25 cellular contexts compared by ENCODE assay signal in genomic region chrX:149908308-149908707, GRCh38. TPM values are rescaled to one million over a fixed set of nuclear protein-coding genes. Genes with fewer than 3 reads are reported as not detected.
DNase-seq lines count a peak whose midpoint lies in the region; ATAC-seq and TF ChIP-seq lines count a peak whose summit lies in the region.
"Had no signal": no experiment of that assay in that cellular context is flagged by ENCODE, and none has a peak within 500 bp of the region (broad histone marks: within the 10 kb centered on the region; RNA-seq: fewer than 3 reads in every experiment).

No MANE protein-coding gene starts in this region.

- ATAC-seq in GM18861 (IDR thresholded peaks at IDR 0.05; ENCODE audit: unreplicated experiment), result peak; percentile 50
- peak; percentile 51 for ATAC-seq in GM21526 (IDR thresholded peaks at IDR 0.05; ENCODE audit: low FRiP score, unreplicated experiment)
- peak; percentile 46 for ATAC-seq in HG02981 (IDR thresholded peaks at IDR 0.05; ENCODE audit: unreplicated experiment)

- no peaks in the 10 kb centered on the region for H3K79me2 ChIP-seq in MM.1S (ENCODE audit: low read length)

- TF ChIP-seq CTCF in MM.1S (IDR thresholded peaks at IDR 0.05; ENCODE audit: low read length), result no peak

- no peaks in the 10 kb centered on the region for H3K9me2 ChIP-seq in MM.1S (replicated peaks; ENCODE audit: insufficient read depth, low read length)

- DNase-seq in MM.1S (peak; percentile 15), NCI-H526 treated with DMSO at 0.1 percent for 48 hours (lab: John Stamatoyannopoulos, UW) (no peak), substantia nigra (lab: John Stamatoyannopoulos, UW) (no peak)
- DNase-seq in activated T-cell treated with anti-CD3 and anti-CD28 coated beads, Interleukin-2, amount 50 U/mL, for 24 hours, result no peak
- DNase-seq in activated T-helper 1 cell treated with anti-CD3 and anti-CD28 coated beads, Interleukin-12 subunit alpha, Interleukin-12 subunit beta, Interleukin-2, Interleukin-4 antibody, amounts not matched to agents 30 ng/mL and 10 ng/mL and 1 ng/mL, durations not matched to agents 14 hours and 24 hours and 36 hours (ENCODE audit: low spot score), result no peak
- DNase-seq: activated CD4-positive, alpha-beta T cell treated with anti-CD3 and anti-CD28 coated beads, Interleukin-2, amount 50 U/mL, for 48 hours; activated T-cell treated with anti-CD3 and anti-CD28 coated beads, Interleukin-2, amount 50 U/mL, for 48 hours; adrenal gland; COR-L47; endodermal cell; hippocampal formation; MV-4-11; NCI-H2107; Peyer's patch; retina had no signal

- peaks cover 13% of the 10 kb centered on the region for H3K4me1 Mint-ChIP-seq in activated T-cell treated with anti-CD3 and anti-CD28 coated beads, Interleukin-2, amount 50 U/mL, for 24 hours (ENCODE audit: low read depth)
- peaks cover 22% of the 10 kb centered on the region for H3K4me1 Mint-ChIP-seq in activated T-helper 1 cell treated with anti-CD3 and anti-CD28 coated beads, Interleukin-12 subunit alpha, Interleukin-12 subunit beta, Interleukin-2, Interleukin-4 antibody, amounts not matched to agents 30 ng/mL and 10 ng/mL and 1 ng/mL, durations not matched to agents 14 hours and 24 hours and 36 hours (ENCODE audit: low read depth)
- H3K4me1 Mint-ChIP-seq: central memory CD8-positive, alpha-beta T cell had no signal

- H3F3A ChIP-seq in MM.1S (ENCODE audit: insufficient read depth, low read length), result no peaks in the 10 kb centered on the region

- no peak overlapping the region for H3K4me3 ChIP-seq in MM.1S (ENCODE audit: low read length)
- H3K4me3 ChIP-seq: adrenal gland, Peyer's patch had no signal

- H3K9me3 Mint-ChIP-seq in activated T-cell treated with anti-CD3 and anti-CD28 coated beads, Interleukin-2, amount 50 U/mL, for 24 hours, result peaks cover 3% of the 10 kb centered on the region
- no peaks in the 10 kb centered on the region for H3K9me3 Mint-ChIP-seq in activated T-helper 1 cell treated with anti-CD3 and anti-CD28 coated beads, Interleukin-12 subunit alpha, Interleukin-12 subunit beta, Interleukin-2, Interleukin-4 antibody, amounts not matched to agents 30 ng/mL and 10 ng/mL and 1 ng/mL, durations not matched to agents 14 hours and 24 hours and 36 hours
- H3K9me3 Mint-ChIP-seq: central memory CD8-positive, alpha-beta T cell had no signal

- no peaks in the 10 kb centered on the region for H3K36me3 ChIP-seq in MM.1S (replicated peaks; ENCODE audit: insufficient read depth, low read length)
- H3K36me3 ChIP-seq: adrenal gland, Peyer's patch had no signal

- no peak overlapping the region for H3K9ac ChIP-seq in MM.1S (ENCODE audit: low read length)

- H3K4me3 Mint-ChIP-seq in activated T-cell treated with anti-CD3 and anti-CD28 coated beads, Interleukin-2, amount 50 U/mL, for 24 hours, result no peak overlapping the region
- H3K4me3 Mint-ChIP-seq in activated T-helper 1 cell treated with anti-CD3 and anti-CD28 coated beads, Interleukin-12 subunit alpha, Interleukin-12 subunit beta, Interleukin-2, Interleukin-4 antibody, amounts not matched to agents 30 ng/mL and 10 ng/mL and 1 ng/mL, durations not matched to agents 14 hours and 24 hours and 36 hours, result no peak overlapping the region
- H3K4me3 Mint-ChIP-seq: central memory CD8-positive, alpha-beta T cell; endodermal cell; neural crest cell had no signal

- H3K36me3 Mint-ChIP-seq in activated T-cell treated with anti-CD3 and anti-CD28 coated beads, Interleukin-2, amount 50 U/mL, for 24 hours (ENCODE audit: low read depth), result no peaks in the 10 kb centered on the region
- H3K36me3 Mint-ChIP-seq in activated T-helper 1 cell treated with anti-CD3 and anti-CD28 coated beads, Interleukin-12 subunit alpha, Interleukin-12 subunit beta, Interleukin-2, Interleukin-4 antibody, amounts not matched to agents 30 ng/mL and 10 ng/mL and 1 ng/mL, durations not matched to agents 14 hours and 24 hours and 36 hours (ENCODE audit: low read depth), result no peaks in the 10 kb centered on the region

- no peaks in the 10 kb centered on the region for H3K9me3 ChIP-seq in MM.1S (replicated peaks; ENCODE audit: insufficient read depth, low read length)
- H3K9me3 ChIP-seq: adrenal gland, Peyer's patch had no signal

- H3K27me3 Mint-ChIP-seq in activated T-cell treated with anti-CD3 and anti-CD28 coated beads, Interleukin-2, amount 50 U/mL, for 24 hours, result peaks cover 7% of the 10 kb centered on the region
- H3K27me3 Mint-ChIP-seq in activated T-helper 1 cell treated with anti-CD3 and anti-CD28 coated beads, Interleukin-12 subunit alpha, Interleukin-12 subunit beta, Interleukin-2, Interleukin-4 antibody, amounts not matched to agents 30 ng/mL and 10 ng/mL and 1 ng/mL, durations not matched to agents 14 hours and 24 hours and 36 hours (ENCODE audit: insufficient read depth), result no peaks in the 10 kb centered on the region
- H3K27me3 Mint-ChIP-seq: central memory CD8-positive, alpha-beta T cell had no signal

- H3K27ac ChIP-seq in MM.1S (ENCODE audit: low read length) (no peak overlapping the region), substantia nigra (ENCODE audit: low read depth, low read length, poor library complexity, severe bottlenecking) (no peak overlapping the region)
- H3K27ac ChIP-seq: adrenal gland, Peyer's patch had no signal

- H2AFZ ChIP-seq in MM.1S (ENCODE audit: low read length), result no peak overlapping the region

- H3K4me1 ChIP-seq in MM.1S (ENCODE audit: low read length), result no peaks in the 10 kb centered on the region
- H3K4me1 ChIP-seq: adrenal gland, Peyer's patch had no signal

- H3K27ac Mint-ChIP-seq in activated T-cell treated with anti-CD3 and anti-CD28 coated beads, Interleukin-2, amount 50 U/mL, for 24 hours, result no peak overlapping the region
- H3K27ac Mint-ChIP-seq in activated T-helper 1 cell treated with anti-CD3 and anti-CD28 coated beads, Interleukin-12 subunit alpha, Interleukin-12 subunit beta, Interleukin-2, Interleukin-4 antibody, amounts not matched to agents 30 ng/mL and 10 ng/mL and 1 ng/mL, durations not matched to agents 14 hours and 24 hours and 36 hours, result no peak overlapping the region
- H3K27ac Mint-ChIP-seq: endodermal cell had no signal

- no peaks in the 10 kb centered on the region for H3K27me3 ChIP-seq in MM.1S (replicated peaks; ENCODE audit: insufficient read depth, low read length)
- H3K27me3 ChIP-seq: adrenal gland, Peyer's patch had no signal

- intact Hi-C loops in activated T-helper 1 cell treated with anti-CD3 and anti-CD28 coated beads, Interleukin-12 subunit alpha, Interleukin-12 subunit beta, Interleukin-2, Interleukin-4 antibody, amounts not matched to agents 30 ng/mL and 10 ng/mL and 1 ng/mL, durations not matched to agents 14 hours and 24 hours and 36 hours (cut with micrococcal nuclease), result no loop called here

- no peaks in the 10 kb centered on the region for H4K20me1 ChIP-seq in MM.1S (ENCODE audit: insufficient read depth, low read length)

- H3K4me2 ChIP-seq in MM.1S (ENCODE audit: low read depth, low read length), result no peak overlapping the region

RNA-seq across cellular contexts. Expression of gene HSFX4, which starts 21.1 kb away (rescaled TPM):
- total RNA-seq in activated T-helper 1 cell treated with anti-CD3 and anti-CD28 coated beads, Interleukin-12 subunit alpha, Interleukin-12 subunit beta, Interleukin-2, Interleukin-4 antibody, amounts not matched to agents 30 ng/mL and 10 ng/mL and 1 ng/mL, durations not matched to agents 14 hours and 24 hours and 36 hours, result not detected in 2 replicates
- total RNA-seq: adrenal gland, endodermal cell, G401, HepG2, kidney epithelial cell, mesenteric fat pad, neural crest cell, Peyer's patch, subcutaneous adipose tissue had no signal

RNA-seq across cellular contexts. Expression of gene MAGEA8, which starts 27.3 kb away (rescaled TPM):
- total RNA-seq in activated T-helper 1 cell treated with anti-CD3 and anti-CD28 coated beads, Interleukin-12 subunit alpha, Interleukin-12 subunit beta, Interleukin-2, Interleukin-4 antibody, amounts not matched to agents 30 ng/mL and 10 ng/mL and 1 ng/mL, durations not matched to agents 14 hours and 24 hours and 36 hours, result not detected in 2 replicates
- total RNA-seq: adrenal gland, endodermal cell, G401, HepG2, kidney epithelial cell, mesenteric fat pad, neural crest cell, Peyer's patch, subcutaneous adipose tissue had no signal

RNA-seq across cellular contexts. Expression of gene EOLA2, which starts 30.0 kb away (rescaled TPM):
- 54.2 and 63.3 TPM in 2 replicates for total RNA-seq in activated T-helper 1 cell treated with anti-CD3 and anti-CD28 coated beads, Interleukin-12 subunit alpha, Interleukin-12 subunit beta, Interleukin-2, Interleukin-4 antibody, amounts not matched to agents 30 ng/mL and 10 ng/mL and 1 ng/mL, durations not matched to agents 14 hours and 24 hours and 36 hours
